12 cellular contexts compared by ENCODE assay signal in genomic region chr12:68835333-68835908, GRCh38. TPM values are rescaled to one million over a fixed set of nuclear protein-coding genes. Genes with fewer than 3 reads are reported as not detected.
A peak's percentile ranks its signal among the peaks of the same experiment; 100 is the strongest.
DNase-seq lines count a peak whose midpoint lies in the region; ATAC-seq, FAIRE-seq and TF ChIP-seq lines count a peak whose summit lies in the region.
"Had no signal": no experiment of that assay in that cellular context is flagged by ENCODE, and none has a peak within 500 bp of the region (broad histone marks: within the 10 kb centered on the region; RNA-seq: fewer than 3 reads in every experiment).

No MANE protein-coding gene starts in this region.

- H3K56ac ChIP-seq in mesendoderm (ENCODE audit: low read length) = no peak overlapping the region

- no peak overlapping the region for H2BK15ac ChIP-seq in mesendoderm (replicated peaks; ENCODE audit: low read depth)

- no peak for FAIRE-seq in GM12891 (lab: Jason Lieb, UNC)

- no CpG with 5 or more reads among the region's 10 CpGs for WGBS in mesendoderm (ENCODE audit: extremely low coverage, insufficient coverage, low lambda C conversion rate)
- WGBS in mammary epithelial cell (ENCODE audit: low coverage, missing lambda C conversion rate) = 91% methylated on average over 6 of the region's 10 CpGs

- no peak overlapping the region for H4K8ac ChIP-seq in mesendoderm (ENCODE audit: low read depth, low read length)

- no peaks in the 10 kb centered on the region for H4K20me1 ChIP-seq in mammary epithelial cell (ENCODE audit: insufficient read depth, low read length)

- H3K36me3 ChIP-seq in BE2C (peaks cover 51% of the 10 kb centered on the region), adipocyte (ENCODE audit: control insufficient read depth, insufficient read depth, low read length, severe bottlenecking) (peaks cover 94% of the 10 kb centered on the region), mesendoderm (ENCODE audit: control insufficient read depth, insufficient read depth, low read length) (peaks cover 8% of the 10 kb centered on the region), mammary epithelial cell (ENCODE audit: insufficient read depth, low read length) (peaks cover 78% of the 10 kb centered on the region)

- no peak overlapping the region for H2AFZ ChIP-seq in mammary epithelial cell (ENCODE audit: low read depth, low read length)

- H3K79me2 ChIP-seq in mesendoderm (ENCODE audit: control insufficient read depth, insufficient read depth, low read length) = no peaks in the 10 kb centered on the region
- peaks cover 56% of the 10 kb centered on the region for H3K79me2 ChIP-seq in mammary epithelial cell (ENCODE audit: insufficient read depth, low read length)

- TF ChIP-seq CTCF in BE2C (IDR thresholded peaks at IDR 0.05; ENCODE audit: low read depth, low read length) (no peak), RWPE1 (conservative IDR thresholded peaks at IDR 0.05; ENCODE audit: low read depth) (no peak), mammary epithelial cell (conservative IDR thresholded peaks at IDR 0.05 in 1 of 2, IDR thresholded peaks at IDR 0.05 in 1 of 2; ENCODE audit: extremely low read depth in 1 of 2, insufficient read depth in 1 of 2, low read depth in 1 of 2, low read length in 2 of 2) (no peak)

- no peak overlapping the region for H3K4ac ChIP-seq in mesendoderm (ENCODE audit: low read depth, low read length)

- H2BK120ac ChIP-seq in mesendoderm (ENCODE audit: low read depth, low read length) = no peak overlapping the region

- ATAC-seq in GM19324 (IDR thresholded peaks at IDR 0.05; ENCODE audit: low FRiP score, unreplicated experiment) = no peak
- ATAC-seq: stimulated activated naive B cell treated with anti-CD40 and anti-IgM and Interleukin-4, amounts not matched to agents 10 μg/mL and 1 μg/mL and 100 μg/mL, for 72 hours had no signal

- H3K27me3 ChIP-seq in BE2C (no peaks in the 10 kb centered on the region), adipocyte (replicated peaks; ENCODE audit: control insufficient read depth, insufficient read depth, low read length) (no peaks in the 10 kb centered on the region), mesendoderm (ENCODE audit: insufficient read depth, low read length, poor library complexity) (no peaks in the 10 kb centered on the region), mammary epithelial cell (ENCODE audit: insufficient read depth, low read length) (no peaks in the 10 kb centered on the region)
- H3K27me3 ChIP-seq: uterus had no signal

- dilution Hi-C loops in mammary epithelial cell (cut with HindIII; ENCODE audit: low sequenced_read_pairs) = loop anchor here (25.0 kb wide), 1 partner anchor 123 kb away; no protein-coding TSS in a partner anchor

- POLR2A ChIA-PET in RWPE1 (lab: Yijun Ruan, JAX; ENCODE audit: low non-redundant PET) = no interaction called here

- H3K18ac ChIP-seq in mesendoderm (ENCODE audit: low read length) = no peak overlapping the region

- BruUV-seq in mammary epithelial cell (replicated peaks; lab: Mats Ljungman, UMichigan) = no TSS peak

- no peak overlapping the region for H2BK5ac ChIP-seq in mesendoderm (ENCODE audit: low read length)

- intact Hi-C loops in mammary epithelial cell (cut with micrococcal nuclease) = no loop called here

- H3K4me1 ChIP-seq in BE2C (peaks cover 5% of the 10 kb centered on the region; the same call in 1 of the 2 replicates), adipocyte (ENCODE audit: control insufficient read depth, insufficient read depth, low read length) (peaks cover 37% of the 10 kb centered on the region), mesendoderm (ENCODE audit: control insufficient read depth, low read depth, low read length) (peaks cover 3% of the 10 kb centered on the region), mammary epithelial cell (ENCODE audit: insufficient read depth, low read length) (no peaks in the 10 kb centered on the region)
- H3K4me1 ChIP-seq: uterus had no signal

- H3K27ac ChIP-seq in mesendoderm (ENCODE audit: low read depth, low read length) (no peak overlapping the region), RWPE1 (no peak overlapping the region), mammary epithelial cell (ENCODE audit: insufficient read depth, low read depth, low read length) (no peak overlapping the region)
- H3K27ac ChIP-seq: KMS-11, uterus had no signal

- peaks cover 2% of the 10 kb centered on the region for H3K79me1 ChIP-seq in mesendoderm (ENCODE audit: low read length)

- H3K23ac ChIP-seq in mesendoderm (ENCODE audit: low read length) = no peak overlapping the region

- peak; percentile 78 for TF ChIP-seq POLR2A in GM12891 (IDR thresholded peaks at IDR 0.05; ENCODE audit: low read depth, low read length)

- in situ Hi-C loops in mammary epithelial cell (cut with MboI; ENCODE audit: low sequenced_read_pairs in 2 of 2) = loop anchor here in 1 of 2 donors (10.0 kb wide), 1 partner anchor 91 kb away; the partner anchor contains the start of gene SLC35E3

- H4K5ac ChIP-seq in mesendoderm (ENCODE audit: low read length) = no peak overlapping the region

- CTCF ChIA-PET in RWPE1 (lab: Yijun Ruan, JAX) (no interaction called here), mammary epithelial cell (lab: Charles Lee; ENCODE audit: low non-redundant PET) (no interaction called here)

- H2AK5ac ChIP-seq in mesendoderm (ENCODE audit: low read length) = no peak overlapping the region

- H3K4me3 ChIP-seq in BE2C (ENCODE audit: low read depth, low read length) (peak overlapping the region; percentile 25; the same call in 1 of the 2 replicates), adipocyte (ENCODE audit: low read length) (no peak overlapping the region), mesendoderm (ENCODE audit: low read length) (no peak overlapping the region), mammary epithelial cell (replicated peaks in 1 of 3; ENCODE audit: insufficient read depth in 1 of 3, low read depth in 2 of 3, low read length in 3 of 3) (no peak overlapping the region)
- H3K4me3 ChIP-seq: uterus had no signal

- H3K9ac ChIP-seq in adipocyte (ENCODE audit: low read length) (peak overlapping the region; percentile 11), mesendoderm (ENCODE audit: low read length) (no peak overlapping the region), mammary epithelial cell (ENCODE audit: insufficient read depth, low read length) (no peak overlapping the region)
- H3K9ac ChIP-seq: KMS-11 had no signal

- no peaks in the 10 kb centered on the region for H3K9me3 ChIP-seq in BE2C
- no peaks in the 10 kb centered on the region for H3K9me3 ChIP-seq in adipocyte (ENCODE audit: control insufficient read depth, low read length)
- no peaks in the 10 kb centered on the region for H3K9me3 ChIP-seq in mammary epithelial cell (replicated peaks; ENCODE audit: insufficient read depth, low read length)
- H3K9me3 ChIP-seq: uterus had no signal

- DNase-seq in BE2C (peak; percentile 59), GM12891 (ENCODE audit: insufficient read length, low spot score) (no peak), adipocyte (ENCODE audit: low read depth) (no peak), mesendoderm (peak; percentile 42), RWPE1 (ENCODE audit: low spot score) (no peak), mammary epithelial cell (no peak)
- DNase-seq: foreskin melanocyte; NCI-H345; stimulated activated naive B cell treated with anti-CD40 and anti-IgM and Interleukin-4, amounts not matched to agents 10 μg/mL and 1 μg/mL and 100 μg/mL, for 72 hours; uterus had no signal

- H3K4me2 ChIP-seq in mesendoderm (ENCODE audit: low read length) (no peak overlapping the region), mammary epithelial cell (ENCODE audit: insufficient read depth, low read depth, low read length) (no peak overlapping the region)
- H3K4me2 ChIP-seq: KMS-11 had no signal

TF ChIP-seq in GM12891, 5 proteins besides CTCF, POLR2A, EP300 and RAD21:
- no peak for TF ChIP-seq TAF1 (IDR thresholded peaks at IDR 0.05; ENCODE audit: low read depth, low read length)
- no peak for TF ChIP-seq POU2F2 (IDR thresholded peaks at IDR 0.05; ENCODE audit: low read depth, low read length)
- no peak; the same call in 1 of the 2 replicates for TF ChIP-seq POLR2AphosphoS5 (IDR thresholded peaks at IDR 0.05; ENCODE audit: low read depth, low read length)
- no peak for TF ChIP-seq SPI1 (IDR thresholded peaks at IDR 0.05; ENCODE audit: low read depth, low read length)
- TF ChIP-seq PAX5 (IDR thresholded peaks at IDR 0.05; ENCODE audit: insufficient read depth, low read length, severe bottlenecking) = no peak

RNA-seq across cellular contexts. Expression of gene MDM2, which starts 27.4 kb away (rescaled TPM):
- polyA plus RNA-seq in BE2C (2012; ENCODE audit: insufficient read depth, insufficient read length, low read depth) = 15.7 TPM
- polyA plus RNA-seq in GM12891 (2012; ENCODE audit: low read depth, missing spikeins) = 44.7 TPM
- 75.7 TPM for polyA plus RNA-seq in mesendoderm (2013, experiment 1 of 2)
- 76.8 TPM for polyA plus RNA-seq in mesendoderm (2013, experiment 2 of 2)
- 100 to 1,000 TPM; 304 to 321 TPM for total RNA-seq in mammary epithelial cell
- polyA plus RNA-seq in mammary epithelial cell = 35.7 TPM
- polyA minus RNA-seq in mammary epithelial cell = 210 TPM

Comparison
In these comparisons a context has a peak if more than half of its experiments do, and no peak if none do; other contexts are left out.
1. DNase-seq: peak in BE2C (single experiment) and mesendoderm (single experiment); none in GM12891 (single experiment), adipocyte (single experiment), RWPE1 (single experiment) and mammary epithelial cell (single experiment).